8 cellular contexts compared by ENCODE assay signal in the genomic region with DNA sequence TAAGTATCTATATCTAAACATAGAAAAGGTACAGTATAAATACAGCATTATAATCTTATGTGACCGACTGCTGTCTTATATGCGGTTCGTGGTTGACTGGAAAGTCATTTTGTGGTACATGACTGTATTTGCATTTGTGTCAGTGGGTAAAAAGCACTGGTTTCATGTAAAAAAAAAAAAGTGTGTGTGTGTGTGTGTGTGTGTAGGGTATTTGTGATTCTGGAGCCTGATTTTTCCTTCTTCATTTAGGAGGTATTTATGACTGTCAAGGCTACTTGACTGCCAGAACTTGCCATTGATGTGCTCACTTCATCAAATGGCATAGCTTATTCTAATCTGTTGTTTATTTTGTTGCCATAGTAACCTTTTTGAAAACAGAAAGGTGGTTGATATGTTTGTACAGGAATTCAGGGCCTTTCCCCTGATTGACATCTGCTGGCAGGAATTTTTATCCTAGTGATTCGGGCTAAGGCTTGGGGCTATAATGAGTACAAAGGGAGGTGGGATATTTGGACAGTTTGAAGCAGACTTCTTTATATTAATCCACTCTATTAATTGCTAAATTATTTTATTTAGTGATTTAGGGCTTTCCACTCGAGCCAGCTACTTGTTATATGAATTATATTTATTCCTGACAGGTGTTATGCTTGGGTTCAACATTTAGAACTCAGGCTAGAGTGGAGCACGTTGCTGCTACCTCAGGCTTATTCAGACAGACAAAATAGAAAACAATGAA.
DNase-seq lines count a peak whose midpoint lies in the region; ATAC-seq and TF ChIP-seq lines count a peak whose summit lies in the region.

No MANE protein-coding gene starts in this region.

- WGBS in testis, 2 donors, result 74 to 77% methylated on average over 6 of the region's 6 CpGs

- H3K27ac ChIP-seq in A673 (ENCODE audit: low read depth, low read length, poor library complexity, severe bottlenecking) (no peak overlapping the region), testis (no peak overlapping the region)

- TF ChIP-seq CTCF in A673 (conservative IDR thresholded peaks at IDR 0.05; ENCODE audit: low read depth, low read length) (no peak), MCF 10A (IDR thresholded peaks at IDR 0.05; ENCODE audit: unreplicated experiment) (peak; percentile 13), testis (IDR thresholded peaks at IDR 0.05) (no peak)

- DNase-seq in A673 (ENCODE audit: low spot score) (peak; percentile 34), NCI-H2227 (lab: John Stamatoyannopoulos, UW; ENCODE audit: unreplicated experiment) (peak; percentile 67), MCF 10A (ENCODE audit: unreplicated experiment) (peak; percentile 68), memory B cell (ENCODE audit: low spot score in 2 of 2) (peak in 1 of 2 donors; percentile 20), AG08395 (ENCODE audit: low spot score) (no peak), testis (no peak)

- H3K36me3 Mint-ChIP-seq in MCF 10A (ENCODE audit: insufficient read depth, unreplicated experiment), result peaks cover 12% of the 10 kb centered on the region
- peaks cover 12% of the 10 kb centered on the region for H3K36me3 Mint-ChIP-seq in memory B cell

- H3K4me3 Mint-ChIP-seq in MCF 10A (ENCODE audit: unreplicated experiment), result no peak overlapping the region
- peak overlapping the region; percentile 55 for H3K4me3 Mint-ChIP-seq in memory B cell

- POLR2A ChIA-PET in A673 (lab: Charles Lee; ENCODE audit: low non-redundant PET) (no interaction called here), MCF 10A (lab: Yijun Ruan, JAX) (interaction anchor here (0.6 to 1.6 kb wide), 8 partner anchors 10 to 116 kb away, joined by 3 to 5 read pairs (median 4); no protein-coding TSS in a partner anchor)

- CTCF ChIA-PET in A673 (lab: Charles Lee) (no interaction called here), MCF 10A (lab: Yijun Ruan, JAX) (interaction anchor here (0.7 to 1.6 kb wide), 6 partner anchors 12 to 116 kb away, joined by 3 to 4 read pairs (median 4); no protein-coding TSS in a partner anchor)

- peak overlapping the region; percentile 84 for H3K27ac Mint-ChIP-seq in MCF 10A (ENCODE audit: low read depth, unreplicated experiment)
- peak overlapping the region; percentile 95 for H3K27ac Mint-ChIP-seq in memory B cell

- peaks cover 39% of the 10 kb centered on the region for H3K4me1 ChIP-seq in A673 (ENCODE audit: insufficient read depth, low read length, poor library complexity, severe bottlenecking)
- no peaks in the 10 kb centered on the region for H3K4me1 ChIP-seq in testis

- TF ChIP-seq POLR2A in testis (IDR thresholded peaks at IDR 0.05), result no peak

- H3K4me3 ChIP-seq in A673 (ENCODE audit: low read depth, low read length, poor library complexity, severe bottlenecking) (no peak overlapping the region), testis (no peak overlapping the region)

- H3K27me3 ChIP-seq in A673 (replicated peaks; ENCODE audit: insufficient read depth, low read depth, low read length, poor library complexity) (no peaks in the 10 kb centered on the region), testis (no peaks in the 10 kb centered on the region)

- no peaks in the 10 kb centered on the region for H3K9me3 ChIP-seq in A673 (ENCODE audit: low read depth, low read length, poor library complexity, severe bottlenecking)
- no peaks in the 10 kb centered on the region for H3K9me3 ChIP-seq in testis

- intact Hi-C loops in A673 (cut with micrococcal nuclease; ENCODE audit: unreplicated experiment) (no loop called here), MCF 10A (cut with micrococcal nuclease) (loop anchor here (2.0 kb wide), 1 partner anchor 33 kb away; no protein-coding TSS in a partner anchor), testis (cut with DNase I; ENCODE audit: low total_unique reads) (no loop called here)

- BruUV-seq in A673 (replicated peaks; lab: Mats Ljungman, UMichigan), result no TSS peak
- no TSS peak for BruUV-seq in MCF 10A (replicated peaks; lab: Mats Ljungman, UMichigan)

- H3K27me3 Mint-ChIP-seq in MCF 10A (ENCODE audit: insufficient read depth, unreplicated experiment) (no peaks in the 10 kb centered on the region), memory B cell (no peaks in the 10 kb centered on the region)

- H3K9me3 Mint-ChIP-seq in MCF 10A (ENCODE audit: unreplicated experiment), result no peaks in the 10 kb centered on the region
- H3K9me3 Mint-ChIP-seq in memory B cell, result peaks cover 5% of the 10 kb centered on the region

- ATAC-seq in GM18861 (IDR thresholded peaks at IDR 0.05; ENCODE audit: unreplicated experiment) (peak; percentile 65), HG03025 (IDR thresholded peaks at IDR 0.05; ENCODE audit: low FRiP score, unreplicated experiment) (peak; percentile 78), memory B cell (ENCODE audit: low read depth) (peak; percentile 74)

- H3K4me1 Mint-ChIP-seq in MCF 10A (ENCODE audit: insufficient read depth, unreplicated experiment), result peaks cover 38% of the 10 kb centered on the region
- H3K4me1 Mint-ChIP-seq in memory B cell, result peaks cover 51% of the 10 kb centered on the region

- H3K36me3 ChIP-seq in A673 (ENCODE audit: insufficient read depth, low read length, poor library complexity, severe bottlenecking), result no peaks in the 10 kb centered on the region
- H3K36me3 ChIP-seq in testis (ENCODE audit: low read depth, missing control alignments), result no peaks in the 10 kb centered on the region

Comparison
In these comparisons a context has a peak if more than half of its experiments do, and no peak if none do; other contexts are left out.
1. DNase-seq: peak in A673 (single experiment), NCI-H2227 (single experiment) and MCF 10A (single experiment); none in AG08395 (single experiment) and testis (single experiment).
2. Peak in every context shown above with its lines, with median percentiles within 50 percentile points of each other: ATAC-seq.